21 cellular contexts compared by ENCODE assay signal in genomic region chr11:117749541-117749910, GRCh38. TPM values are rescaled to one million over a fixed set of nuclear protein-coding genes. Genes with fewer than 3 reads are reported as not detected.
DNase-seq lines count a peak whose midpoint lies in the region; ATAC-seq and TF ChIP-seq lines count a peak whose summit lies in the region.
"Had no signal": no experiment of that assay in that cellular context is flagged by ENCODE, and none has a peak within 500 bp of the region (broad histone marks: within the 10 kb centered on the region; RNA-seq: fewer than 3 reads in every experiment).

No MANE protein-coding gene starts in this region.

- peak overlapping the region; percentile 66 for H3K9ac ChIP-seq in neuronal stem cell (ENCODE audit: low read depth, low read length, poor library complexity)

- H2AK5ac ChIP-seq in neuronal stem cell (ENCODE audit: low read depth, low read length) = peak overlapping the region; percentile 5

- intact Hi-C loops in transverse colon (cut with DNase I; ENCODE audit: low total_unique reads) = no loop called here

- peak overlapping the region; percentile 42 for H3K14ac ChIP-seq in neuronal stem cell (ENCODE audit: low read length)

- peak overlapping the region; percentile 55 for H3K27ac ChIP-seq in layer of hippocampus (ENCODE audit: low read depth, low read length)
- no peak overlapping the region for H3K27ac ChIP-seq in neuronal stem cell (replicated peaks; ENCODE audit: low read length)
- H3K27ac ChIP-seq in transverse colon = peak overlapping the region; percentile 46 to 85 (median 80)

- no CpG with 5 or more reads among the region's 8 CpGs for WGBS in neuronal stem cell (ENCODE audit: extremely low coverage in 2 of 2, insufficient read length in 2 of 2, insufficient replicate concordance in 1 of 2), 2 donors
- WGBS in transverse colon (ENCODE audit: low coverage in 1 of 2), 2 donors = 89% methylated on average over 3 of the region's 8 CpGs; no CpG with 5 or more reads in 1 of the 2 donors

- peaks cover 0 to 15% of the 10 kb centered on the region in 2 donors for H3K4me1 ChIP-seq in neuronal stem cell (ENCODE audit: control insufficient read depth in 2 of 2, insufficient read depth in 1 of 2, low read depth in 1 of 2, low read length in 2 of 2)
- peaks cover 3 to 27% (median 26%) of the 10 kb centered on the region in 4 donors for H3K4me1 ChIP-seq in transverse colon
- H3K4me1 ChIP-seq: BE2C had no signal

- no peak overlapping the region for H4K91ac ChIP-seq in neuronal stem cell (ENCODE audit: low read depth, low read length, poor library complexity)

- H3K9me3 ChIP-seq in neuronal stem cell (replicated peaks in 1 of 2; ENCODE audit: control insufficient read depth in 2 of 2, insufficient read depth in 1 of 2, low read depth in 1 of 2, low read length in 2 of 2) = no peaks in the 10 kb centered on the region
- no peaks in the 10 kb centered on the region for H3K9me3 ChIP-seq in transverse colon
- H3K9me3 ChIP-seq: BE2C had no signal

- no peak overlapping the region for H2BK12ac ChIP-seq in neuronal stem cell (ENCODE audit: low read length)

- no peak overlapping the region for H2BK15ac ChIP-seq in neuronal stem cell (ENCODE audit: low read length)

- H3K4me3 ChIP-seq in neuronal stem cell (ENCODE audit: low read length in 2 of 2) (no peak overlapping the region), transverse colon (no peak overlapping the region)

- H3K4me2 ChIP-seq in neuronal stem cell (ENCODE audit: insufficient read depth, low read length, poor library complexity, severe bottlenecking) = no peak overlapping the region

- peak overlapping the region; percentile 27 for H2BK5ac ChIP-seq in neuronal stem cell (ENCODE audit: low read length)

- in situ Hi-C loops in transverse colon (cut with MboI; ENCODE audit: low pct_ligation_motif_present in 1 of 4, low pct_unique_long_range_greater_than_20kb in 1 of 4, low sequenced_read_pairs in 3 of 4) = no loop called here

- H3K36me3 ChIP-seq in neuronal stem cell (replicated peaks in 1 of 2; ENCODE audit: control insufficient read depth in 2 of 2, insufficient read depth in 2 of 2, low read length in 2 of 2) = no peaks in the 10 kb centered on the region
- H3K36me3 ChIP-seq in transverse colon = no peaks in the 10 kb centered on the region
- H3K36me3 ChIP-seq: BE2C had no signal

- TF ChIP-seq CTCF in transverse colon (IDR thresholded peaks at IDR 0.05) = no peak

- TF ChIP-seq EP300 in transverse colon (IDR thresholded peaks at IDR 0.05; ENCODE audit: low read depth) = no peak

- H3K4ac ChIP-seq in neuronal stem cell (ENCODE audit: low read length) = no peak overlapping the region

- ATAC-seq in GM18511 (IDR thresholded peaks at IDR 0.05; ENCODE audit: unreplicated experiment) = no peak
- ATAC-seq: Panc1 had no signal

- no peak for TF ChIP-seq POLR2A in transverse colon (IDR thresholded peaks at IDR 0.05)

- H3K27me3 ChIP-seq in layer of hippocampus (ENCODE audit: control insufficient read depth, insufficient read depth, low read length) = no peaks in the 10 kb centered on the region
- H3K27me3 ChIP-seq in neuronal stem cell (ENCODE audit: control insufficient read depth in 3 of 3, insufficient read depth in 3 of 3, low read depth in 1 of 3, low read length in 3 of 3) = peaks cover 0 to 38% (median 0%) of the 10 kb centered on the region in 3 experiments
- H3K27me3 ChIP-seq in transverse colon = no peaks in the 10 kb centered on the region
- H3K27me3 ChIP-seq: BE2C had no signal

- H3K79me1 ChIP-seq in neuronal stem cell (ENCODE audit: low read depth, low read length) = no peaks in the 10 kb centered on the region

- no peak overlapping the region for H2AFZ ChIP-seq in neuronal stem cell (ENCODE audit: low read length)

- DNase-seq in cerebellar cortex (ENCODE audit: low spot score) (peak; percentile 76), neuronal stem cell (ENCODE audit: low spot score) (no peak), transverse colon (no peak), HUDEP-2 (lab: John Stamatoyannopoulos, UW; ENCODE audit: unreplicated experiment in 76 of 76) (no peak), NCI-H526 (lab: John Stamatoyannopoulos, UW) (no peak)
- DNase-seq: BE2C; CD4-positive, CD25-positive, alpha-beta regulatory T cell; DMS79; H7; HFFc6; NCI-H1105; NCI-H146; NCI-H2029; NCI-H226; NCI-H524; NCI-H82 had no signal

- H4K8ac ChIP-seq in neuronal stem cell (ENCODE audit: low read depth, low read length) = no peak overlapping the region

- H2BK120ac ChIP-seq in neuronal stem cell (ENCODE audit: low read depth, low read length) = no peak overlapping the region

- H3K18ac ChIP-seq in neuronal stem cell (ENCODE audit: low read length) = no peak overlapping the region

- peak overlapping the region; percentile 48 for H3K23ac ChIP-seq in neuronal stem cell (ENCODE audit: low read depth, low read length, poor library complexity)

RNA-seq across cellular contexts. Expression of gene DSCAML1, which starts 47.5 kb away (rescaled TPM):
- polyA plus RNA-seq in neuronal stem cell (2013, experiment 1 of 2) = 0.47 TPM
- 0.50 TPM for polyA plus RNA-seq in neuronal stem cell (2013, experiment 2 of 2)
- total RNA-seq in transverse colon = 1 to 10 TPM; 2.9 to 5.8 (median 3.3) TPM
- total RNA-seq: A673, HFFc6 had no signal
- polyA plus RNA-seq: IgD-negative memory B cell had no signal
